8 cellular contexts compared by ENCODE assay signal in genomic region chr11:45182902-45183301, GRCh38. TPM values are rescaled to one million over a fixed set of nuclear protein-coding genes. Genes with fewer than 3 reads are reported as not detected.
DNase-seq lines count a peak whose midpoint lies in the region; ATAC-seq, FAIRE-seq and TF ChIP-seq lines count a peak whose summit lies in the region.

No MANE protein-coding gene starts in this region.

- ATAC-seq in naive thymus-derived CD8-positive, alpha-beta T cell, result no peak

- no peak for FAIRE-seq in frontal cortex (lab: Jason Lieb, UNC)

- TF ChIP-seq CTCF in HFF-Myc (IDR thresholded peaks at IDR 0.05; ENCODE audit: low read depth, low read length, missing control alignments) (peak; percentile 67), brain (conservative IDR thresholded peaks at IDR 0.05) (peak; percentile 36 to 42)

- peaks cover 11% of the 10 kb centered on the region for H3K36me3 Mint-ChIP-seq in brain
- peaks cover 0 to 11% (median 11%) of the 10 kb centered on the region in 3 donors for H3K36me3 Mint-ChIP-seq in naive thymus-derived CD8-positive, alpha-beta T cell

- DNase-seq in COLO829 (ENCODE audit: low spot score) (peak; percentile 26), HFF-Myc (ENCODE audit: extremely low read depth, low read depth) (no peak), midbrain (lab: John Stamatoyannopoulos, UW) (peak; percentile 11), COR-L47 (lab: John Stamatoyannopoulos, UW) (no peak), frontal cortex (ENCODE audit: low spot score in 2 of 2) (no peak)
- DNase-seq in activated CD4-positive, CD25-positive, alpha-beta regulatory T cell treated with anti-CD3 and anti-CD28 coated beads, Interleukin-2, amount 50 U/mL, for 72 hours, result no peak
- no peak for DNase-seq in naive thymus-derived CD8-positive, alpha-beta T cell

- H3K9me3 Mint-ChIP-seq in brain, result no peaks in the 10 kb centered on the region
- no peaks in the 10 kb centered on the region for H3K9me3 Mint-ChIP-seq in naive thymus-derived CD8-positive, alpha-beta T cell

- POLR2A ChIA-PET in naive thymus-derived CD8-positive, alpha-beta T cell (lab: Charles Lee), result no interaction called here

- H3K4me3 ChIP-seq in HFF-Myc (replicated peaks; ENCODE audit: low read depth, low read length), result no peak overlapping the region

- peaks cover 26% of the 10 kb centered on the region for H3K4me1 Mint-ChIP-seq in brain
- H3K4me1 Mint-ChIP-seq in naive thymus-derived CD8-positive, alpha-beta T cell, result peaks cover 14 to 17% (median 17%) of the 10 kb centered on the region in 4 donors

- H3K4me3 Mint-ChIP-seq in brain, result no peak overlapping the region
- H3K4me3 Mint-ChIP-seq in naive thymus-derived CD8-positive, alpha-beta T cell, result peak overlapping the region in 1 of 10 donors; percentile 45

- H3K27ac Mint-ChIP-seq in brain, result peak overlapping the region in 1 of 5 experiments; percentile 33
- H3K27ac Mint-ChIP-seq in naive thymus-derived CD8-positive, alpha-beta T cell, result no peak overlapping the region

- H3K27me3 Mint-ChIP-seq in brain, result no peaks in the 10 kb centered on the region
- H3K27me3 Mint-ChIP-seq in naive thymus-derived CD8-positive, alpha-beta T cell, result peaks cover 9 to 14% (median 11%) of the 10 kb centered on the region in 5 donors

RNA-seq across cellular contexts. Expression of gene PRDM11, which starts 36.5 kb away (rescaled TPM):
- 4.2 TPM for polyA plus RNA-seq in brain (ENCODE audit: insufficient read depth, low read depth, low replicate concordance)
- total RNA-seq in naive thymus-derived CD8-positive, alpha-beta T cell, result 10 to 100 TPM; 10.3 to 12.0 TPM
- 1 to 10 TPM in 1 of 3 donors, under 1 TPM in 2; 0.49 to 1.4 (median 0.87) TPM for polyA plus RNA-seq in naive thymus-derived CD8-positive, alpha-beta T cell
- 6.9 TPM for total RNA-seq in frontal cortex

Comparison
In these comparisons a context has a peak if more than half of its experiments do, and no peak if none do; other contexts are left out.
1. DNase-seq: peak in COLO829 (single experiment) and midbrain (single experiment); none in HFF-Myc (single experiment), activated CD4-positive, CD25-positive, alpha-beta regulatory T cell treated with anti-CD3 and anti-CD28 coated beads, Interleukin-2, amount 50 U/mL, for 72 hours (single experiment), COR-L47 (single experiment), naive thymus-derived CD8-positive, alpha-beta T cell (0 of 10) and frontal cortex (0 of 2).